In the genomic region with DNA sequence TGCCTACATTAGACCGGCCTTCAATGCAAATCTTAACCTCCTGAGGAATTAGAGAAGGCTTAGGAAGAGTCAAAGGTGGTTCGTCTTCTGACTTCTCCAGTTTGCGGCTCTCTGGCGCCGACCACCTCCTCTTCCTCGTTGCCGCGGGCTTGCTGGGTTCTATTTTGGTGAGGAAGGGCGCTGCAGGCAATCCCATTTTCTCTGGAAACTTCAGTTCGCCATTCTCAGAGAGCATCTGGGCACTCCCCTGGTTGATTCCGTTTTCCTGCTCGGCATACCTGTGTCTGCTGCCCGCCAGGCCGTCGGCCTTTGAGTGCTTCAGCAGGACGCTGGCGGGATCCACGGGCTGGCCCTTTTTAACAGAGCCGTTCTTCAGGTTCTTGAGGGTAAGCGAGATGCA, we compare ENCODE assay signal across 32 cellular contexts.
DNase-seq lines count a peak whose midpoint lies in the region; ATAC-seq, FAIRE-seq and TF ChIP-seq lines count a peak whose summit lies in the region.
"Had no signal": no experiment of that assay in that cellular context is flagged by ENCODE, and none has a peak within 500 bp of the region (broad histone marks: within the 10 kb centered on the region; RNA-seq: fewer than 3 reads in every experiment).

No MANE protein-coding gene starts in this region.

- DNase-seq in GM23338 (ENCODE audit: low spot score) (peak; percentile 28), activated B cell treated with CpG ODN at 0.5 μM for 24 hours (no peak), nephron progenitor cell (no peak), RWPE1 (ENCODE audit: low spot score) (no peak), GM12892 (ENCODE audit: insufficient read length) (no peak), middle frontal gyrus (ENCODE audit: extremely low spot score, low spot score) (no peak), NCI-H446 (lab: John Stamatoyannopoulos, UW) (no peak)
- DNase-seq: activated CD8-positive, alpha-beta T cell treated with anti-CD3 and anti-CD28 coated beads, Interleukin-2, amount 10 ng/mL, durations not matched to agents 7 days and 5 days; activated effector memory CD4-positive, alpha-beta T cell treated with Interleukin-2 at 50 U/mL for 16 hours; activated T-cell treated with anti-CD3 and anti-CD28 coated beads for 4 hours; aorta; DMS153; foreskin fibroblast; GM23248; heart left ventricle; IMR-90; NCI-H1105; NCI-H187 treated with DMSO at 0.1 percent for 48 hours; NCI-H69; right lobe of liver; stimulated activated CD4-positive, alpha-beta T cell treated with anti-CD3 and anti-CD28 coated beads, Interleukin-12 subunit alpha, Interleukin-12 subunit beta, amount 100 ng/mL, for 4 hours; stimulated activated CD4-positive, alpha-beta T cell treated with anti-CD3 and anti-CD28 coated beads, Interleukin-4, amount 100 ng/mL, for 1 hour; uterus had no signal

- H3K27ac ChIP-seq in BLaER1 treated with 17β-estradiol and CSF1 and Interleukin-3, amounts not matched to agents 10 nM and 100 nM = peak overlapping the region in 4 of 11 experiments; percentile 24 to 58 (median 55); a peak in 3 of 22 replicates
- no peak overlapping the region; the same call in 1 of the 2 replicates for H3K27ac ChIP-seq in GM23338 (ENCODE audit: low read depth)
- H3K27ac ChIP-seq in RWPE1 = no peak overlapping the region
- H3K27ac ChIP-seq: cardiac muscle cell, coronary artery, GM23248, heart left ventricle, neutrophil, right lobe of liver, uterus had no signal

- H3K9me3 Mint-ChIP-seq in GM23338 = no peaks in the 10 kb centered on the region
- no peaks in the 10 kb centered on the region for H3K9me3 Mint-ChIP-seq in activated B cell treated with CpG ODN at 0.5 μM for 24 hours
- no peaks in the 10 kb centered on the region for H3K9me3 Mint-ChIP-seq in nephron progenitor cell

- H3K27ac Mint-ChIP-seq in GM23338 (no peak overlapping the region), activated B cell treated with CpG ODN at 0.5 μM for 24 hours (no peak overlapping the region), nephron progenitor cell (no peak overlapping the region)
- H3K27ac Mint-ChIP-seq: activated CD8-positive, alpha-beta T cell treated with anti-CD3 and anti-CD28 coated beads, Interleukin-2, amount 10 ng/mL, durations not matched to agents 7 days and 5 days; activated naive CD8-positive, alpha-beta T cell had no signal

- H2AFZ ChIP-seq in GM23338 = peak overlapping the region; percentile 84; the same call in 1 of the 2 replicates
- H2AFZ ChIP-seq: GM23248 had no signal

- H3K9ac ChIP-seq in BLaER1 treated with 17β-estradiol and CSF1 and Interleukin-3, amounts not matched to agents 10 nM and 100 nM = no peak overlapping the region
- H3K9ac ChIP-seq: GM23248 had no signal

- H3K4me3 Mint-ChIP-seq in GM23338 (peak overlapping the region; percentile 55; the same call in 2 of the 3 replicates), activated B cell treated with CpG ODN at 0.5 μM for 24 hours (peak overlapping the region; percentile 82), nephron progenitor cell (peak overlapping the region; percentile 72)
- H3K4me3 Mint-ChIP-seq: activated CD8-positive, alpha-beta T cell treated with anti-CD3 and anti-CD28 coated beads, Interleukin-2, amount 10 ng/mL, durations not matched to agents 7 days and 5 days; activated naive CD8-positive, alpha-beta T cell had no signal

- H3K27me3 ChIP-seq in BLaER1 treated with 17β-estradiol and CSF1 and Interleukin-3, amounts not matched to agents 10 nM and 100 nM = no peaks in the 10 kb centered on the region
- H3K27me3 ChIP-seq in GM23338 (ENCODE audit: insufficient read depth) = no peaks in the 10 kb centered on the region
- H3K27me3 ChIP-seq: cardiac muscle cell, heart left ventricle, neutrophil, right lobe of liver, uterus had no signal

- peaks cover 0 to 85% (median 0%) of the 10 kb centered on the region in 11 experiments; a peak in 8 of 22 replicates for H3K36me3 ChIP-seq in BLaER1 treated with 17β-estradiol and CSF1 and Interleukin-3, amounts not matched to agents 10 nM and 100 nM
- no peaks in the 10 kb centered on the region for H3K36me3 ChIP-seq in GM23338 (ENCODE audit: insufficient read depth)
- H3K36me3 ChIP-seq: cardiac muscle cell, uterus had no signal

- intact Hi-C loops in activated B cell treated with CpG ODN at 0.5 μM for 24 hours (cut with micrococcal nuclease) = loop anchor here (5.0 kb wide), 5 partner anchors 69 to 644 kb away; a partner anchor contains a TSS

- no peaks in the 10 kb centered on the region for H3K9me3 ChIP-seq in BLaER1 treated with 17β-estradiol and CSF1 and Interleukin-3, amounts not matched to agents 10 nM and 100 nM (replicated peaks in 1 of 11)
- H3K9me3 ChIP-seq: heart left ventricle, neutrophil, right lobe of liver, uterus had no signal

- POLR2A ChIA-PET in activated B cell treated with CpG ODN at 0.5 μM for 24 hours (lab: Charles Lee) = interaction anchor here (1.2 to 1.5 kb wide), 2 partner anchors 11 to 16 kb away, joined by 4 to 5 read pairs; no protein-coding TSS in a partner anchor
- POLR2A ChIA-PET in RWPE1 (lab: Yijun Ruan, JAX; ENCODE audit: low non-redundant PET) = no interaction called here

- H3F3A ChIP-seq in GM23338 (replicated peaks; ENCODE audit: low read depth) = no peaks in the 10 kb centered on the region

- H3K4me1 ChIP-seq in BLaER1 treated with 17β-estradiol and CSF1 and Interleukin-3, amounts not matched to agents 10 nM and 100 nM = peaks cover 17 to 27% (median 20%) of the 10 kb centered on the region in 10 experiments
- H3K4me1 ChIP-seq in GM23338 (ENCODE audit: insufficient read depth) = peaks cover 33% of the 10 kb centered on the region
- H3K4me1 ChIP-seq: uterus had no signal

- H3K4me1 Mint-ChIP-seq in GM23338 (peaks cover 49% of the 10 kb centered on the region), activated B cell treated with CpG ODN at 0.5 μM for 24 hours (peaks cover 36% of the 10 kb centered on the region), nephron progenitor cell (peaks cover 51% of the 10 kb centered on the region)

- peak overlapping the region; percentile 66 to 82 (median 78); a peak in 18 of 22 replicates for H3K4me2 ChIP-seq in BLaER1 treated with 17β-estradiol and CSF1 and Interleukin-3, amounts not matched to agents 10 nM and 100 nM
- 0 out of 2 replicates have a peak overlapping the region, but pooled peaks have one; percentile 19 for H3K4me2 ChIP-seq in GM23338

- peaks cover 0 to 43% (median 0%) of the 10 kb centered on the region in 11 experiments; a peak in 4 of 22 replicates for H4K20me1 ChIP-seq in BLaER1 treated with 17β-estradiol and CSF1 and Interleukin-3, amounts not matched to agents 10 nM and 100 nM
- H4K20me1 ChIP-seq in GM23338 (replicated peaks; ENCODE audit: insufficient read depth) = no peaks in the 10 kb centered on the region

- H3K9me2 ChIP-seq in GM23338 (ENCODE audit: insufficient read depth) = no peaks in the 10 kb centered on the region

- CTCF ChIA-PET in activated B cell treated with CpG ODN at 0.5 μM for 24 hours (lab: Charles Lee) = interaction anchor here (0.5 kb wide), 1 partner anchor 11 kb away, joined by 3 read pairs; no protein-coding TSS in a partner anchor
- CTCF ChIA-PET in RWPE1 (lab: Yijun Ruan, JAX) = no interaction called here

- no peak overlapping the region for H3K4me3 ChIP-seq in BLaER1 treated with 17β-estradiol and CSF1 and Interleukin-3, amounts not matched to agents 10 nM and 100 nM
- H3K4me3 ChIP-seq in GM23338 = no peak overlapping the region
- H3K4me3 ChIP-seq: cardiac muscle cell, coronary artery, GM23248, heart left ventricle, lung, right lobe of liver, uterus had no signal

- ATAC-seq in GM23338 = peak; percentile 38
- no peak for ATAC-seq in activated B cell treated with CpG ODN at 0.5 μM for 24 hours (ENCODE audit: low read depth)
- ATAC-seq: activated CD8-positive, alpha-beta T cell treated with anti-CD3 and anti-CD28 coated beads, Interleukin-2, amount 10 ng/mL, durations not matched to agents 7 days and 5 days; esophagus mucosa; heart left ventricle; right lobe of liver had no signal

- TF ChIP-seq POLR2A in GM12892 (IDR thresholded peaks at IDR 0.05; ENCODE audit: low read depth, low read length) = no peak

- FAIRE-seq in GM12892 (lab: Jason Lieb, UNC) = no peak
- FAIRE-seq: A204.1, TTC549 had no signal

- peaks cover 23% of the 10 kb centered on the region for H3K27me3 Mint-ChIP-seq in GM23338 (ENCODE audit: insufficient read depth, low read depth, poor library complexity)
- H3K27me3 Mint-ChIP-seq in activated B cell treated with CpG ODN at 0.5 μM for 24 hours = no peaks in the 10 kb centered on the region
- peaks cover 56% of the 10 kb centered on the region for H3K27me3 Mint-ChIP-seq in nephron progenitor cell (ENCODE audit: low read depth, poor library complexity)
- H3K27me3 Mint-ChIP-seq: activated naive CD8-positive, alpha-beta T cell had no signal

- TF ChIP-seq CTCF in GM23338 (conservative IDR thresholded peaks at IDR 0.05; ENCODE audit: low read depth in 2 of 2) = no peak
- TF ChIP-seq CTCF in activated B cell treated with CpG ODN at 0.5 μM for 24 hours (IDR thresholded peaks at IDR 0.05) = no peak
- TF ChIP-seq CTCF in nephron progenitor cell (IDR thresholded peaks at IDR 0.05) = no peak
- no peak for TF ChIP-seq CTCF in RWPE1 (conservative IDR thresholded peaks at IDR 0.05; ENCODE audit: low read depth)

- H3K36me3 Mint-ChIP-seq in GM23338 (ENCODE audit: low read depth) = no peaks in the 10 kb centered on the region
- H3K36me3 Mint-ChIP-seq in activated B cell treated with CpG ODN at 0.5 μM for 24 hours (ENCODE audit: low read depth) = no peaks in the 10 kb centered on the region
- H3K36me3 Mint-ChIP-seq in nephron progenitor cell (ENCODE audit: low read depth) = no peaks in the 10 kb centered on the region

- H3K79me2 ChIP-seq in GM23338 (replicated peaks; ENCODE audit: insufficient read depth) = no peaks in the 10 kb centered on the region

TF ChIP-seq in GM23338, 12 proteins besides CTCF, POLR2A, EP300 and RAD21:
- TF ChIP-seq, protein P1, sequence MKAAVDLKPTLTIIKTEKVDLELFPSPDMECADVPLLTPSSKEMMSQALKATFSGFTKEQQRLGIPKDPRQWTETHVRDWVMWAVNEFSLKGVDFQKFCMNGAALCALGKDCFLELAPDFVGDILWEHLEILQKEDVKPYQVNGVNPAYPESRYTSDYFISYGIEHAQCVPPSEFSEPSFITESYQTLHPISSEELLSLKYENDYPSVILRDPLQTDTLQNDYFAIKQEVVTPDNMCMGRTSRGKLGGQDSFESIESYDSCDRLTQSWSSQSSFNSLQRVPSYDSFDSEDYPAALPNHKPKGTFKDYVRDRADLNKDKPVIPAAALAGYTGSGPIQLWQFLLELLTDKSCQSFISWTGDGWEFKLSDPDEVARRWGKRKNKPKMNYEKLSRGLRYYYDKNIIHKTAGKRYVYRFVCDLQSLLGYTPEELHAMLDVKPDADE (IDR thresholded peaks at IDR 0.05) = no peak
- TF ChIP-seq STAT1 (IDR thresholded peaks at IDR 0.05; ENCODE audit: unreplicated experiment) (no peak), ZNF114 (CRISPR knock-in tag; IDR thresholded peaks at IDR 0.05) (no peak)
